11 cellular contexts compared by ENCODE assay signal in genomic region chr9:111870774-111871542, GRCh38. TPM values are rescaled to one million over a fixed set of nuclear protein-coding genes. Genes with fewer than 3 reads are reported as not detected.
A peak's percentile ranks its signal among the peaks of the same experiment; 100 is the strongest.
DNase-seq lines count a peak whose midpoint lies in the region; ATAC-seq and TF ChIP-seq lines count a peak whose summit lies in the region.
"Had no signal": no experiment of that assay in that cellular context is flagged by ENCODE, and none has a peak within 500 bp of the region (broad histone marks: within the 10 kb centered on the region; RNA-seq: fewer than 3 reads in every experiment).

No MANE protein-coding gene starts in this region.

- H3K9me3 Mint-ChIP-seq in activated naive CD8-positive, alpha-beta T cell treated with anti-CD3 and anti-CD28 coated beads for 36 hours = peaks cover 4% of the 10 kb centered on the region
- no peaks in the 10 kb centered on the region; the same call in 1 of the 2 replicates for H3K9me3 Mint-ChIP-seq in HFFc6
- H3K9me3 Mint-ChIP-seq: dendritic cell treated with granulocyte-macrophage colony-stimulating factor and Interleukin-4, amounts not matched to agents 40 ng/mL and 50 ng/mL, for 4 days had no signal

- H3K27ac Mint-ChIP-seq in activated naive CD8-positive, alpha-beta T cell treated with anti-CD3 and anti-CD28 coated beads for 36 hours = no peak overlapping the region
- no peak overlapping the region for H3K27ac Mint-ChIP-seq in HFFc6
- H3K27ac Mint-ChIP-seq: dendritic cell treated with granulocyte-macrophage colony-stimulating factor and Interleukin-4, amounts not matched to agents 40 ng/mL and 50 ng/mL, for 4 days had no signal

- DNase-seq in stimulated activated CD4-positive, alpha-beta T cell treated with anti-CD3 and anti-CD28 coated beads, Interleukin-15, amount 100 ng/mL, for 48 hours (ENCODE audit: low read depth in 2 of 2) = peak; percentile 13 to 14
- no peak for DNase-seq in stimulated activated CD4-positive, alpha-beta T cell treated with anti-CD3 and anti-CD28 coated beads, Interleukin-12 subunit alpha, Interleukin-12 subunit beta, amount 100 ng/mL, for 4 hours
- DNase-seq in activated naive CD8-positive, alpha-beta T cell treated with anti-CD3 and anti-CD28 coated beads for 36 hours = peak; percentile 23
- no peak for DNase-seq in dermis blood vessel endothelial cell
- DNase-seq in HFFc6 = no peak
- DNase-seq: DND-41, NCI-H2171 had no signal

- no peak for TF ChIP-seq CTCF in HFFc6 (IDR thresholded peaks at IDR 0.05)

- H3K4me1 Mint-ChIP-seq in activated naive CD8-positive, alpha-beta T cell treated with anti-CD3 and anti-CD28 coated beads for 36 hours = peaks cover 14% of the 10 kb centered on the region
- H3K4me1 Mint-ChIP-seq in HFFc6 (ENCODE audit: low read depth) = peaks cover 19% of the 10 kb centered on the region

- peaks cover 4% of the 10 kb centered on the region for H3K27me3 Mint-ChIP-seq in activated naive CD8-positive, alpha-beta T cell treated with anti-CD3 and anti-CD28 coated beads for 36 hours
- H3K27me3 Mint-ChIP-seq in HFFc6 (ENCODE audit: insufficient read depth) = peaks cover 2% of the 10 kb centered on the region; the same call in 1 of the 2 replicates

- no peaks in the 10 kb centered on the region for H3K36me3 Mint-ChIP-seq in activated naive CD8-positive, alpha-beta T cell treated with anti-CD3 and anti-CD28 coated beads for 36 hours
- H3K36me3 Mint-ChIP-seq in HFFc6 (ENCODE audit: low read depth) = peaks cover 9% of the 10 kb centered on the region

- ATAC-seq in HG03095 (IDR thresholded peaks at IDR 0.05; ENCODE audit: unreplicated experiment) = peak; percentile 44
- no peak for ATAC-seq in GM18907 (IDR thresholded peaks at IDR 0.05; ENCODE audit: unreplicated experiment)
- no peak for ATAC-seq in GM19452 (IDR thresholded peaks at IDR 0.05; ENCODE audit: unreplicated experiment)

- peak overlapping the region; percentile 8 for H3K4me3 Mint-ChIP-seq in activated naive CD8-positive, alpha-beta T cell treated with anti-CD3 and anti-CD28 coated beads for 36 hours
- H3K4me3 Mint-ChIP-seq in HFFc6 = no peak overlapping the region
- H3K4me3 Mint-ChIP-seq: dendritic cell treated with granulocyte-macrophage colony-stimulating factor and Interleukin-4, amounts not matched to agents 40 ng/mL and 50 ng/mL, for 4 days had no signal

RNA-seq across cellular contexts. Expression of gene UGCG, which starts 25.7 kb away (rescaled TPM):
- total RNA-seq in activated naive CD8-positive, alpha-beta T cell treated with anti-CD3 and anti-CD28 coated beads for 36 hours = 10 to 100 TPM; 28.9 to 29.8 TPM
- total RNA-seq in dermis blood vessel endothelial cell = 63.8 and 112 TPM in 2 replicates
- total RNA-seq in HFFc6 (2021; fragmentation: NEBNext Ultra II Directional; extraction: Animal tissue kit (Norgen Biotek cat#: 25700)) = 10 to 100 TPM; 45.5 to 82.3 (median 70.4) TPM

Comparison
In these comparisons a context has a peak if more than half of its experiments do, and no peak if none do; other contexts are left out.
1. DNase-seq: peak in stimulated activated CD4-positive, alpha-beta T cell treated with anti-CD3 and anti-CD28 coated beads, Interleukin-15, amount 100 ng/mL, for 48 hours (2 of 2) and activated naive CD8-positive, alpha-beta T cell treated with anti-CD3 and anti-CD28 coated beads for 36 hours (single experiment); none in stimulated activated CD4-positive, alpha-beta T cell treated with anti-CD3 and anti-CD28 coated beads, Interleukin-12 subunit alpha, Interleukin-12 subunit beta, amount 100 ng/mL, for 4 hours (single experiment), dermis blood vessel endothelial cell (single experiment) and HFFc6 (single experiment).